In the genomic region with DNA sequence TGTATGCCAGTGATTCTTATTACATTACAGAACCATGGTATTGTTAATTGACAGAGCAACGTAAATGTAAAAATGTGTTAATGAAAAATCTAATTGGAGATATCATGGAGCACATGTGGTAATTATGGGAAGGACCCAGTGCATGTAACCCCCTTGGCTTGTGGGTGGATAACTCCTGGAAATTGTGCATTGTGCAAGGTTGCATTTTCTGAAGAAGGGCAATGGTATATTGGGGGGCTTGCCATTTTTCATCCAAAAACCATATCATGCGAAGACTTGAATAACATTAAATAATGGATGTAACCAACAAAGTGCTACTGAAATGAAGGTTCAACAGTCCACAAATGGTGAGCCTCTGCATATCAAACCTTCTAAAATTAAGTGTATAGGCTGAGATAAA, we compare ENCODE assay signal across 14 cellular contexts. TPM values are rescaled to one million over a fixed set of nuclear protein-coding genes. Genes with fewer than 3 reads are reported as not detected.
DNase-seq lines count a peak whose midpoint lies in the region; ATAC-seq, FAIRE-seq and TF ChIP-seq lines count a peak whose summit lies in the region.
"Had no signal": no experiment of that assay in that cellular context is flagged by ENCODE, and none has a peak within 500 bp of the region (broad histone marks: within the 10 kb centered on the region; RNA-seq: fewer than 3 reads in every experiment).

No MANE protein-coding gene starts in this region.

- DNase-seq in memory B cell (ENCODE audit: low spot score in 2 of 2), result no peak
- DNase-seq in NCI-H1092 treated with DMSO at 0.1 percent for 48 hours (lab: John Stamatoyannopoulos, UW), result no peak
- no peak for DNase-seq in GM12892 (ENCODE audit: insufficient read length)
- no peak for DNase-seq in D341Med (ENCODE audit: low spot score)
- DNase-seq: AML-193; CD4-positive, CD25-positive, alpha-beta regulatory T cell; DMS 273 treated with DMSO at 0.1 percent for 48 hours; GOT3; H9; KBM-7 had no signal

- no peaks in the 10 kb centered on the region for H3K9me3 ChIP-seq in SU-DHL-6 (ENCODE audit: insufficient read depth, low read length)

- peaks cover 65 to 77% (median 66%) of the 10 kb centered on the region in 3 donors for H3K4me1 Mint-ChIP-seq in IgD-negative memory B cell
- peaks cover 57% of the 10 kb centered on the region for H3K4me1 Mint-ChIP-seq in memory B cell
- H3K4me1 Mint-ChIP-seq: CD4-positive, CD25-positive, alpha-beta regulatory T cell had no signal

- H3K9me2 ChIP-seq in SU-DHL-6 (replicated peaks; ENCODE audit: insufficient read depth, low read length), result no peaks in the 10 kb centered on the region

- ATAC-seq in memory B cell (ENCODE audit: low read depth), result no peak

- H3K36me3 Mint-ChIP-seq in IgD-negative memory B cell (peaks cover 4% of the 10 kb centered on the region), memory B cell (peaks cover 12% of the 10 kb centered on the region)
- H3K36me3 Mint-ChIP-seq: CD4-positive, CD25-positive, alpha-beta regulatory T cell had no signal

- FAIRE-seq in GM12892 (lab: Jason Lieb, UNC), result no peak
- FAIRE-seq: GM18507 had no signal

- no peaks in the 10 kb centered on the region for H3K27me3 Mint-ChIP-seq in IgD-negative memory B cell
- no peaks in the 10 kb centered on the region for H3K27me3 Mint-ChIP-seq in memory B cell
- H3K27me3 Mint-ChIP-seq: CD4-positive, CD25-positive, alpha-beta regulatory T cell had no signal

- H3K9me3 Mint-ChIP-seq in IgD-negative memory B cell (no peaks in the 10 kb centered on the region), memory B cell (peaks cover 2% of the 10 kb centered on the region)
- H3K9me3 Mint-ChIP-seq: H9 had no signal

- H3K27ac Mint-ChIP-seq in IgD-negative memory B cell (no peak overlapping the region), memory B cell (peak overlapping the region; percentile 96)
- H3K27ac Mint-ChIP-seq: CD4-positive, CD25-positive, alpha-beta regulatory T cell; H9 had no signal

- peak overlapping the region; percentile 22 for H3K4me3 ChIP-seq in SU-DHL-6 (ENCODE audit: insufficient read depth, low read length, poor library complexity, severe bottlenecking)
- H3K4me3 ChIP-seq: BLaER1 treated with 17β-estradiol and CSF1 and Interleukin-3, amounts not matched to agents 10 nM and 100 nM had no signal

- H2AFZ ChIP-seq in SU-DHL-6 (ENCODE audit: low read depth, low read length, severe bottlenecking), result no peak overlapping the region

- no peak for TF ChIP-seq POLR2A in GM12892 (IDR thresholded peaks at IDR 0.05; ENCODE audit: low read depth, low read length)

- peaks cover 100% of the 10 kb centered on the region for H3K79me2 ChIP-seq in SU-DHL-6 (ENCODE audit: insufficient read depth, low read length)

- no peak for TF ChIP-seq CTCF in SU-DHL-6 (IDR thresholded peaks at IDR 0.05; ENCODE audit: insufficient read depth, low read length, poor library complexity, severe bottlenecking)

- peaks cover 81% of the 10 kb centered on the region for H3F3A ChIP-seq in SU-DHL-6 (ENCODE audit: insufficient read depth)

- H3K36me3 ChIP-seq in SU-DHL-6 (ENCODE audit: low read length), result 0 out of 2 replicates have a peak, but pooled peaks cover 7% of the 10 kb centered on the region

- peak overlapping the region; percentile 68 for H3K4me2 ChIP-seq in SU-DHL-6 (ENCODE audit: low read depth, low read length, poor library complexity, severe bottlenecking)
- H3K4me2 ChIP-seq: BLaER1 treated with 17β-estradiol and CSF1 and Interleukin-3, amounts not matched to agents 10 nM and 100 nM had no signal

- H3K9ac ChIP-seq in SU-DHL-6 (ENCODE audit: low read length), result peak overlapping the region; percentile 49
- H3K9ac ChIP-seq: BLaER1 treated with 17β-estradiol and CSF1 and Interleukin-3, amounts not matched to agents 10 nM and 100 nM had no signal

- no peaks in the 10 kb centered on the region for H3K27me3 ChIP-seq in SU-DHL-6 (ENCODE audit: low read length)
- H3K27me3 ChIP-seq: BLaER1 treated with 17β-estradiol and CSF1 and Interleukin-3, amounts not matched to agents 10 nM and 100 nM had no signal

- H3K4me3 Mint-ChIP-seq in IgD-negative memory B cell (peak overlapping the region in 3 of 4 donors; percentile 0 to 93 (median 5)), memory B cell (no peak overlapping the region)
- H3K4me3 Mint-ChIP-seq: CD4-positive, CD25-positive, alpha-beta regulatory T cell; H9 had no signal

- peaks cover 3% of the 10 kb centered on the region; the same call in 1 of the 2 replicates for H4K20me1 ChIP-seq in SU-DHL-6 (ENCODE audit: low read depth, low read length)

- H3K27ac ChIP-seq in SU-DHL-6 (ENCODE audit: low read depth, low read length), result peak overlapping the region; percentile 84
- H3K27ac ChIP-seq: BLaER1 treated with 17β-estradiol and CSF1 and Interleukin-3, amounts not matched to agents 10 nM and 100 nM had no signal

RNA-seq across cellular contexts. Expression of a gene that starts 47.6 kb away (rescaled TPM):
- 149 TPM for polyA plus RNA-seq in IgD-negative memory B cell
- 106 TPM for polyA plus RNA-seq in GM12892 (2012; ENCODE audit: missing spikeins)
